ENCODE assay signal across 21 cellular contexts in the genomic region with DNA sequence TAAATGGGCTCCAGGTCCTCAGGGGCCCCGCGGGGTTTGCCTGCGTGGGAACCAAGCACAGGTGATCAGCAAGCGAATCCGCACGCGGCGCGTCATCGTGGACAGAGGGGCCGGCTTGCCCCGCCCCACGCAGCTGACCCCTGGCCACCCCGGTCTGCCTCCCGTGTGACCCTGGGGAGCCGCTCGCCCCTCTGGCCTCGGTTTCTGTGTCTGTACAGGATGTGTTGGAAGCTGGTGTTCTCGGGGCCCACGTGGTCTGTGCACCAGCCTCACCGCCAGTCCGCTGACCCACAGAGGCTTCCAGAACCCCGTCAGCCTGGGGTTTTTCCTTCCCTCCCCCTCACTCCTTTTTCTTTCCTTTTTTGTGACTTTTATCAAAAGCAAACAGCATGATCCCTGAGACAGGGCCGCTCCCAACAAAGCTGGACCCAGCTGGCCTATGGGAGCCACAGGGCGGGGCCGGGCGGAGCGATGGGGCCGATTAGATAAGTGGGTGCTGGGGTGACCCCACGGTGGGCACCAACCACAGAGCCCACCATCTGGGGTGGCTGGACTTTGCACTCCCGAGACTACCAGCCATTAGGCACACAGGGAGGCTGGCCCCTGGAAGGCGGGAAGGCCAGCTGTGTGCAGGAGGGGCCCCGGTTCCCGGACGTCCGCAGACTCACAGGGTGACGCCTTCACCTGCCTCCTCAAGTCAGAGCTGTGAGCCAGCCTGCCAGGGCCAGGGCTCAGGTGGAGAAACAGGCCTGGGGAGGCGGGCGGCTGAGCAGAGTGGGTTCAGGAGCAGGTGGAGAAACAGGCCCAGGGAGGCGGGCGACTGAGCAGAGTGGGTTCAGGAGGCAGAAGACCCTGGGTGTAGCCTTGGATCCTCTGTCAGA. TPM values are rescaled to one million over a fixed set of nuclear protein-coding genes. Genes with fewer than 3 reads are reported as not detected.
A peak's percentile ranks its signal among the peaks of the same experiment; 100 is the strongest.
DNase-seq lines count a peak whose midpoint lies in the region; ATAC-seq, FAIRE-seq and TF ChIP-seq lines count a peak whose summit lies in the region.
"Had no signal": no experiment of that assay in that cellular context is flagged by ENCODE, and none has a peak within 500 bp of the region (broad histone marks: within the 10 kb centered on the region; RNA-seq: fewer than 3 reads in every experiment).

No MANE protein-coding gene starts in this region.

- H3K9me3 ChIP-seq in WERI-Rb-1 (ENCODE audit: severe bottlenecking) (no peaks in the 10 kb centered on the region), kidney (ENCODE audit: control insufficient read depth in 1 of 2, low read length in 2 of 2) (no peaks in the 10 kb centered on the region), testis (no peaks in the 10 kb centered on the region)
- H3K9me3 ChIP-seq: A549, thoracic aorta had no signal

- no peaks in the 10 kb centered on the region for H3K36me3 Mint-ChIP-seq in activated naive CD4-positive, alpha-beta T cell treated with anti-CD3 and anti-CD28 coated beads, Interleukin-2, amount 50 U/mL, for 24 hours
- H3K36me3 Mint-ChIP-seq in activated naive CD4-positive, alpha-beta T cell treated with anti-CD3 and anti-CD28 coated beads for 36 hours (ENCODE audit: low read depth), result no peaks in the 10 kb centered on the region
- H3K36me3 Mint-ChIP-seq: activated naive CD8-positive, alpha-beta T cell treated with anti-CD3 and anti-CD28 coated beads, Interleukin-2, amount 10 ng/mL, durations not matched to agents 7 days and 5 days; naive thymus-derived CD8-positive, alpha-beta T cell had no signal

- H3K4me3 ChIP-seq in WERI-Rb-1 (ENCODE audit: low read depth, low read length) (no peak overlapping the region), kidney (ENCODE audit: low read length in 2 of 2) (no peak overlapping the region), testis (no peak overlapping the region)
- H3K4me3 ChIP-seq: A549, lung, thoracic aorta had no signal

- no peak overlapping the region for H3K9ac ChIP-seq in kidney (ENCODE audit: low read length in 2 of 2)

- H3K27ac ChIP-seq in WERI-Rb-1 (peak overlapping the region; percentile 42), kidney (ENCODE audit: low read depth in 2 of 2, low read length in 2 of 2) (peak overlapping the region; percentile 53 to 67), testis (peak overlapping the region; percentile 66 to 78)
- H3K27ac ChIP-seq: A549, brain microvascular endothelial cell, thoracic aorta had no signal

- H3K36me3 ChIP-seq in WERI-Rb-1, result no peaks in the 10 kb centered on the region
- no peaks in the 10 kb centered on the region for H3K36me3 ChIP-seq in kidney (ENCODE audit: control insufficient read depth in 1 of 2, insufficient read depth in 2 of 2, low read length in 2 of 2)
- no peaks in the 10 kb centered on the region for H3K36me3 ChIP-seq in testis (ENCODE audit: low read depth, missing control alignments)
- H3K36me3 ChIP-seq: brain microvascular endothelial cell, thoracic aorta had no signal

- CTCF ChIA-PET in activated naive CD4-positive, alpha-beta T cell treated with anti-CD3 and anti-CD28 coated beads for 36 hours (lab: Charles Lee), result no interaction called here

- H3K9me3 Mint-ChIP-seq in activated naive CD4-positive, alpha-beta T cell treated with anti-CD3 and anti-CD28 coated beads, Interleukin-2, amount 50 U/mL, for 24 hours, result no peaks in the 10 kb centered on the region
- H3K9me3 Mint-ChIP-seq in activated naive CD4-positive, alpha-beta T cell treated with anti-CD3 and anti-CD28 coated beads for 36 hours, result no peaks in the 10 kb centered on the region
- H3K9me3 Mint-ChIP-seq: activated naive CD8-positive, alpha-beta T cell treated with anti-CD3 and anti-CD28 coated beads, Interleukin-2, amount 10 ng/mL, durations not matched to agents 7 days and 5 days; activated T-cell treated with anti-CD3 and anti-CD28 coated beads, Interleukin-2, amount 50 U/mL, for 72 hours; naive thymus-derived CD8-positive, alpha-beta T cell had no signal

- peak overlapping the region; percentile 12 for H3K27ac Mint-ChIP-seq in activated naive CD4-positive, alpha-beta T cell treated with anti-CD3 and anti-CD28 coated beads, Interleukin-2, amount 50 U/mL, for 24 hours
- H3K27ac Mint-ChIP-seq in activated naive CD4-positive, alpha-beta T cell treated with anti-CD3 and anti-CD28 coated beads for 36 hours, result no peak overlapping the region
- H3K27ac Mint-ChIP-seq: activated naive CD8-positive, alpha-beta T cell treated with anti-CD3 and anti-CD28 coated beads, Interleukin-2, amount 10 ng/mL, durations not matched to agents 7 days and 5 days; activated T-cell treated with anti-CD3 and anti-CD28 coated beads, Interleukin-2, amount 50 U/mL, for 72 hours had no signal

- FAIRE-seq in kidney (lab: Jason Lieb, UNC), result no peak
- FAIRE-seq: A549 had no signal

- ATAC-seq in GM18867 (IDR thresholded peaks at IDR 0.05; ENCODE audit: unreplicated experiment), result no peak
- ATAC-seq: A549; activated T-cell treated with anti-CD3 and anti-CD28 coated beads, Interleukin-2, amount 50 U/mL, for 72 hours; naive thymus-derived CD8-positive, alpha-beta T cell had no signal

- no peaks in the 10 kb centered on the region for H3K27me3 ChIP-seq in WERI-Rb-1 (ENCODE audit: insufficient read depth, low read depth, severe bottlenecking)
- H3K27me3 ChIP-seq in testis, result no peaks in the 10 kb centered on the region
- H3K27me3 ChIP-seq: brain microvascular endothelial cell had no signal

- intact Hi-C loops in activated naive CD4-positive, alpha-beta T cell treated with anti-CD3 and anti-CD28 coated beads for 36 hours (cut with micrococcal nuclease), result no loop called here
- intact Hi-C loops in kidney (cut with DNase I) (no loop called here), testis (cut with DNase I; ENCODE audit: low total_unique reads) (no loop called here)

- TF ChIP-seq POLR2A in testis (IDR thresholded peaks at IDR 0.05), result no peak

- 60 to 80% methylated on average over 37 to 41 of the region's 41 CpGs for WGBS in testis, 2 donors

- TF ChIP-seq CTCF in WERI-Rb-1 (IDR thresholded peaks at IDR 0.05; ENCODE audit: low read depth, low read length), result no peak
- TF ChIP-seq CTCF in kidney (IDR thresholded peaks at IDR 0.05; ENCODE audit: borderline replicate concordance, extremely low read depth, insufficient read depth), result no peak
- no peak for TF ChIP-seq CTCF in testis (IDR thresholded peaks at IDR 0.05)

- peaks cover under 1% of the 10 kb centered on the region for H3K4me1 Mint-ChIP-seq in activated naive CD4-positive, alpha-beta T cell treated with anti-CD3 and anti-CD28 coated beads, Interleukin-2, amount 50 U/mL, for 24 hours
- H3K4me1 Mint-ChIP-seq in activated naive CD4-positive, alpha-beta T cell treated with anti-CD3 and anti-CD28 coated beads for 36 hours (ENCODE audit: low read depth), result peaks cover 2% of the 10 kb centered on the region
- H3K4me1 Mint-ChIP-seq: activated naive CD8-positive, alpha-beta T cell treated with anti-CD3 and anti-CD28 coated beads, Interleukin-2, amount 10 ng/mL, durations not matched to agents 7 days and 5 days had no signal

- no peak for DNase-seq in activated naive CD4-positive, alpha-beta T cell treated with anti-CD3 and anti-CD28 coated beads for 36 hours
- DNase-seq in WERI-Rb-1, result no peak
- DNase-seq in kidney, result no peak
- peak; percentile 82 for DNase-seq in testis
- no peak for DNase-seq in cerebellar nuclear complex (lab: John Stamatoyannopoulos, UW)
- DNase-seq in NCI-H446 (lab: John Stamatoyannopoulos, UW), result no peak
- DNase-seq: activated CD4-positive, CD25-positive, alpha-beta regulatory T cell; activated naive CD8-positive, alpha-beta T cell treated with anti-CD3 and anti-CD28 coated beads, Interleukin-2, amount 10 ng/mL, durations not matched to agents 7 days and 5 days; activated T-cell treated with anti-CD3 and anti-CD28 coated beads, Interleukin-2, amount 50 U/mL, for 72 hours; brain microvascular endothelial cell; C1 segment of cervical spinal cord; dermis blood vessel endothelial cell; naive thymus-derived CD8-positive, alpha-beta T cell; NCI-H1436; posterior cingulate gyrus; SIG-M5 had no signal

- H3K27me3 Mint-ChIP-seq in activated naive CD4-positive, alpha-beta T cell treated with anti-CD3 and anti-CD28 coated beads, Interleukin-2, amount 50 U/mL, for 24 hours, result no peaks in the 10 kb centered on the region
- no peaks in the 10 kb centered on the region for H3K27me3 Mint-ChIP-seq in activated naive CD4-positive, alpha-beta T cell treated with anti-CD3 and anti-CD28 coated beads for 36 hours (ENCODE audit: low read depth)
- H3K27me3 Mint-ChIP-seq: activated naive CD8-positive, alpha-beta T cell treated with anti-CD3 and anti-CD28 coated beads, Interleukin-2, amount 10 ng/mL, durations not matched to agents 7 days and 5 days; naive thymus-derived CD8-positive, alpha-beta T cell had no signal

- H3K4me1 ChIP-seq in kidney (ENCODE audit: control insufficient read depth in 1 of 2, insufficient read depth in 1 of 2, low read depth in 1 of 2, low read length in 2 of 2) (peaks cover 0 to 12% of the 10 kb centered on the region in 2 donors), testis (peaks cover 30% of the 10 kb centered on the region)

- H3K4me3 Mint-ChIP-seq in activated naive CD4-positive, alpha-beta T cell treated with anti-CD3 and anti-CD28 coated beads, Interleukin-2, amount 50 U/mL, for 24 hours, result no peak overlapping the region
- H3K4me3 Mint-ChIP-seq in activated naive CD4-positive, alpha-beta T cell treated with anti-CD3 and anti-CD28 coated beads for 36 hours, result no peak overlapping the region
- H3K4me3 Mint-ChIP-seq: activated naive CD8-positive, alpha-beta T cell treated with anti-CD3 and anti-CD28 coated beads, Interleukin-2, amount 10 ng/mL, durations not matched to agents 7 days and 5 days; activated T-cell treated with anti-CD3 and anti-CD28 coated beads, Interleukin-2, amount 50 U/mL, for 72 hours had no signal

RNA-seq across cellular contexts. Expression of gene ZFPM1, which starts 56.0 kb away (rescaled TPM):
- 10 to 100 TPM; 11.0 to 12.2 TPM for total RNA-seq in activated naive CD4-positive, alpha-beta T cell treated with anti-CD3 and anti-CD28 coated beads for 36 hours
- total RNA-seq in kidney (9.2 TPM), testis (10 to 100 TPM; 23.9 to 25.1 TPM)
- polyA plus RNA-seq in kidney (ENCODE audit: insufficient read depth, low read depth, low replicate concordance) (1.9 TPM), testis (ENCODE audit: insufficient read depth, low read depth, low replicate concordance) (12.8 TPM)
